ENCODE assay signal across 8 cellular contexts in the genomic region with DNA sequence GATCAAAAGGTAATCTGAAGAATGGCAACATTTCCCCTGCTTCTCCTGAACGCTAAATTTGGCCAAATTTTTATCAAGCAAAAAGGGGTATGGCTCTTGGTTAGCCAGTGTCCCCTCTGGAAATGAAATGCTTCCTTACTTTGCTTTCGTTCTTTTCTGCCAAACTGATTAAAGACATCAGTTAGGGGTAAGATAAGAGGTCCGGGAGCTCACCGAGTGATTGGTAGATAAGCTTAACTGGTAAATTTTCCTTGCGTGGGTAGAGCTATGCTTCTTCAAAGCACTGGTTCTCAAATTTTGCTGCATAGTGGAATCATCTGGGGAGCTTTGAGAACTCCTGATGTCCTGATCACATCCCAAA.
DNase-seq lines count a peak whose midpoint lies in the region; ATAC-seq lines count a peak whose summit lies in the region.

No MANE protein-coding gene starts in this region.

- H3K9ac ChIP-seq in iPS-20b (ENCODE audit: low read depth, low read length) = no peak overlapping the region
- peak overlapping the region; percentile 0 to 39 for H3K9ac ChIP-seq in stomach smooth muscle (ENCODE audit: low read length in 2 of 2)

- peaks cover 31% of the 10 kb centered on the region for H3K27me3 Mint-ChIP-seq in activated T-helper 1 cell treated with anti-CD3 and anti-CD28 coated beads, Interleukin-12 subunit alpha, Interleukin-12 subunit beta, Interleukin-2, Interleukin-4 antibody, amounts not matched to agents 30 ng/mL and 10 ng/mL and 1 ng/mL, durations not matched to agents 14 hours and 24 hours and 36 hours (ENCODE audit: insufficient read depth)

- no peaks in the 10 kb centered on the region for H3K9me3 ChIP-seq in iPS-20b (ENCODE audit: insufficient read depth, low read depth, low read length)
- H3K9me3 ChIP-seq in stomach smooth muscle (ENCODE audit: control insufficient read depth in 2 of 2, low read length in 2 of 2) = no peaks in the 10 kb centered on the region

- intact Hi-C loops in activated T-helper 1 cell treated with anti-CD3 and anti-CD28 coated beads, Interleukin-12 subunit alpha, Interleukin-12 subunit beta, Interleukin-2, Interleukin-4 antibody, amounts not matched to agents 30 ng/mL and 10 ng/mL and 1 ng/mL, durations not matched to agents 14 hours and 24 hours and 36 hours (cut with micrococcal nuclease) = loop anchor here (2.0 to 10.0 kb wide), 8 partner anchors 49 to 1150 kb away; a partner anchor contains a TSS

- H3K9me3 Mint-ChIP-seq in activated T-helper 1 cell treated with anti-CD3 and anti-CD28 coated beads, Interleukin-12 subunit alpha, Interleukin-12 subunit beta, Interleukin-2, Interleukin-4 antibody, amounts not matched to agents 30 ng/mL and 10 ng/mL and 1 ng/mL, durations not matched to agents 14 hours and 24 hours and 36 hours = no peaks in the 10 kb centered on the region

- H3K36me3 ChIP-seq in iPS-20b (ENCODE audit: insufficient read depth, low read depth, low read length) = no peaks in the 10 kb centered on the region
- H3K36me3 ChIP-seq in stomach smooth muscle (ENCODE audit: control insufficient read depth in 2 of 2, insufficient read depth in 2 of 2, low read length in 2 of 2) = no peaks in the 10 kb centered on the region

- DNase-seq in NCI-H748 treated with DMSO at 0.1 percent for 48 hours (lab: John Stamatoyannopoulos, UW) (peak; percentile 26), NCI-H748 (lab: John Stamatoyannopoulos, UW; ENCODE audit: unreplicated experiment) (no peak), DMS 273 treated with DMSO at 0.1 percent for 48 hours (lab: John Stamatoyannopoulos, UW) (no peak), 8988T (no peak)
- DNase-seq in activated T-helper 1 cell treated with anti-CD3 and anti-CD28 coated beads, Interleukin-12 subunit alpha, Interleukin-12 subunit beta, Interleukin-2, Interleukin-4 antibody, amounts not matched to agents 30 ng/mL and 10 ng/mL and 1 ng/mL, durations not matched to agents 14 hours and 24 hours and 36 hours (ENCODE audit: low spot score) = no peak

- H3K27ac ChIP-seq in iPS-20b (ENCODE audit: low read length) (no peak overlapping the region), stomach smooth muscle (ENCODE audit: low read length) (peak overlapping the region; percentile 33)

- H3K36me3 Mint-ChIP-seq in activated T-helper 1 cell treated with anti-CD3 and anti-CD28 coated beads, Interleukin-12 subunit alpha, Interleukin-12 subunit beta, Interleukin-2, Interleukin-4 antibody, amounts not matched to agents 30 ng/mL and 10 ng/mL and 1 ng/mL, durations not matched to agents 14 hours and 24 hours and 36 hours (ENCODE audit: low read depth) = peaks cover 1% of the 10 kb centered on the region

- H3K4me3 ChIP-seq in iPS-20b (ENCODE audit: low read length) = peak overlapping the region; percentile 90
- peak overlapping the region; percentile 88 to 89 for H3K4me3 ChIP-seq in stomach smooth muscle (ENCODE audit: low read length in 2 of 2)

- H3K27ac Mint-ChIP-seq in activated T-helper 1 cell treated with anti-CD3 and anti-CD28 coated beads, Interleukin-12 subunit alpha, Interleukin-12 subunit beta, Interleukin-2, Interleukin-4 antibody, amounts not matched to agents 30 ng/mL and 10 ng/mL and 1 ng/mL, durations not matched to agents 14 hours and 24 hours and 36 hours = peak overlapping the region; percentile 44

- peaks cover 21% of the 10 kb centered on the region for H3K4me1 Mint-ChIP-seq in activated T-helper 1 cell treated with anti-CD3 and anti-CD28 coated beads, Interleukin-12 subunit alpha, Interleukin-12 subunit beta, Interleukin-2, Interleukin-4 antibody, amounts not matched to agents 30 ng/mL and 10 ng/mL and 1 ng/mL, durations not matched to agents 14 hours and 24 hours and 36 hours (ENCODE audit: low read depth)

- H3K4me3 Mint-ChIP-seq in activated T-helper 1 cell treated with anti-CD3 and anti-CD28 coated beads, Interleukin-12 subunit alpha, Interleukin-12 subunit beta, Interleukin-2, Interleukin-4 antibody, amounts not matched to agents 30 ng/mL and 10 ng/mL and 1 ng/mL, durations not matched to agents 14 hours and 24 hours and 36 hours = peak overlapping the region; percentile 78

- H3K27me3 ChIP-seq in iPS-20b (ENCODE audit: insufficient read depth, low read length) (peaks cover 70% of the 10 kb centered on the region), stomach smooth muscle (ENCODE audit: control insufficient read depth in 1 of 2, insufficient read depth in 2 of 2, low read length in 2 of 2) (no peaks in the 10 kb centered on the region)

- H3K4me1 ChIP-seq in iPS-20b (ENCODE audit: insufficient read depth, low read length) = peaks cover 12% of the 10 kb centered on the region
- H3K4me1 ChIP-seq in stomach smooth muscle (ENCODE audit: control insufficient read depth, insufficient read depth, low read length) = peaks cover 26% of the 10 kb centered on the region

- ATAC-seq in HG02678 (IDR thresholded peaks at IDR 0.05; ENCODE audit: unreplicated experiment) = no peak
